Comparison of ENCODE assay signal across 8 cellular contexts in genomic region chr6:99426454-99426762, GRCh38. TPM values are rescaled to one million over a fixed set of nuclear protein-coding genes. Genes with fewer than 3 reads are reported as not detected.
DNase-seq lines count a peak whose midpoint lies in the region; ATAC-seq and TF ChIP-seq lines count a peak whose summit lies in the region.

No MANE protein-coding gene starts in this region.

- ATAC-seq in HG03196 (IDR thresholded peaks at IDR 0.05; ENCODE audit: unreplicated experiment) (no peak), HG03342 (IDR thresholded peaks at IDR 0.05; ENCODE audit: unreplicated experiment) (no peak)

- peaks cover 0 to 52% (median 42%) of the 10 kb centered on the region in 4 donors for H3K4me1 ChIP-seq in sigmoid colon

- H3K27ac ChIP-seq in VCaP: peak overlapping the region; percentile 99
- peak overlapping the region; percentile 92 to 97 (median 96) for H3K27ac ChIP-seq in sigmoid colon

- no peaks in the 10 kb centered on the region for H3K27me3 ChIP-seq in sigmoid colon

- H3K9me3 ChIP-seq in sigmoid colon: no peaks in the 10 kb centered on the region

- DNase-seq in GM12864 (ENCODE audit: low read depth) (no peak), foreskin fibroblast (no peak), sigmoid colon (no peak)
- no peak for DNase-seq in stimulated activated CD4-positive, alpha-beta T cell treated with anti-CD3 and anti-CD28 coated beads, Interleukin-12 subunit alpha, Interleukin-12 subunit beta, amount 100 ng/mL, for 4 hours
- DNase-seq in stimulated activated CD4-positive, alpha-beta T cell treated with anti-CD3 and anti-CD28 coated beads, Interleukin-4, amount 100 ng/mL, for 1 hour: no peak

- intact Hi-C loops in sigmoid colon (cut with DNase I): loop anchor here (2.0 kb wide), 1 partner anchor 88 kb away; the partner anchor contains the start of gene USP45

- WGBS in sigmoid colon, 2 donors: 22 to 57% methylated on average over 4 of the region's 4 CpGs

- TF ChIP-seq POLR2A in sigmoid colon (IDR thresholded peaks at IDR 0.05): no peak

- peak overlapping the region; percentile 76 for H3K4me3 ChIP-seq in GM12864 (ENCODE audit: low read depth, low read length)
- peak overlapping the region; percentile 80 to 95 for H3K4me3 ChIP-seq in foreskin fibroblast (ENCODE audit: low read depth in 1 of 2, low read length in 2 of 2)
- H3K4me3 ChIP-seq in sigmoid colon: peak overlapping the region; percentile 70 to 90 (median 78)

- peaks cover 0 to 9% (median 0%) of the 10 kb centered on the region in 4 donors for H3K36me3 ChIP-seq in sigmoid colon

- no peak for TF ChIP-seq EP300 in sigmoid colon (IDR thresholded peaks at IDR 0.05)

- no peak for TF ChIP-seq CTCF in GM12864 (IDR thresholded peaks at IDR 0.05; ENCODE audit: low read depth, low read length, missing control alignments)
- no peak for TF ChIP-seq CTCF in VCaP (conservative IDR thresholded peaks at IDR 0.05)
- TF ChIP-seq CTCF in foreskin fibroblast (IDR thresholded peaks at IDR 0.05; ENCODE audit: low read depth, low read length): no peak
- TF ChIP-seq CTCF in sigmoid colon (IDR thresholded peaks at IDR 0.05): no peak

RNA-seq across cellular contexts. Expression of gene PNISR, which starts 1.3 kb away (rescaled TPM):
- total RNA-seq in sigmoid colon: 100 to 1,000 TPM; 135 to 253 (median 150) TPM
- 10 to 100 TPM in 2 of 3 donors, 1 to 10 TPM in 1; 9.5 to 46.3 (median 18.0) TPM for polyA plus RNA-seq in sigmoid colon

RNA-seq across cellular contexts. Expression of gene COQ3, which starts 32.4 kb away (rescaled TPM):
- total RNA-seq in sigmoid colon: 1 to 10 TPM; 3.0 to 7.9 (median 7.4) TPM
- 10 to 100 TPM; 10.5 to 13.2 (median 12.6) TPM for polyA plus RNA-seq in sigmoid colon
